Comparison of ENCODE assay signal across 9 cellular contexts in genomic region chr13:102401755-102402154, GRCh38. TPM values are rescaled to one million over a fixed set of nuclear protein-coding genes. Genes with fewer than 3 reads are reported as not detected.
DNase-seq lines count a peak whose midpoint lies in the region; ATAC-seq and TF ChIP-seq lines count a peak whose summit lies in the region.
"Had no signal": no experiment of that assay in that cellular context is flagged by ENCODE, and none has a peak within 500 bp of the region (broad histone marks: within the 10 kb centered on the region; RNA-seq: fewer than 3 reads in every experiment).

Gene FGF14 (minus strand): TSS chr13:102402048.

- POLR2A ChIA-PET in naive thymus-derived CD4-positive, alpha-beta T cell (lab: Charles Lee) = no interaction called here

- H3K27me3 Mint-ChIP-seq in naive thymus-derived CD4-positive, alpha-beta T cell = peaks cover 62 to 72% (median 66%) of the 10 kb centered on the region in 5 donors

- no peak for TF ChIP-seq CTCF in heart left ventricle (IDR thresholded peaks at IDR 0.05)

- no peaks in the 10 kb centered on the region for H3K36me3 ChIP-seq in heart left ventricle
- no peaks in the 10 kb centered on the region for H3K36me3 ChIP-seq in effector memory CD4-positive, alpha-beta T cell (ENCODE audit: control insufficient read depth, insufficient read depth, low read length)
- H3K36me3 ChIP-seq in naive thymus-derived CD4-positive, alpha-beta T cell (ENCODE audit: control insufficient read depth in 2 of 3, insufficient read depth in 3 of 3, low read length in 3 of 3) = no peaks in the 10 kb centered on the region

- peaks cover 17 to 38% (median 27%) of the 10 kb centered on the region in 7 donors for H3K4me1 Mint-ChIP-seq in naive thymus-derived CD4-positive, alpha-beta T cell

- peaks cover 0 to 47% (median 11%) of the 10 kb centered on the region in 9 donors for H3K27me3 ChIP-seq in heart left ventricle
- H3K27me3 ChIP-seq in effector memory CD4-positive, alpha-beta T cell (replicated peaks; ENCODE audit: control insufficient read depth, insufficient read depth, low read length, poor library complexity, severe bottlenecking) = peaks cover 31% of the 10 kb centered on the region
- H3K27me3 ChIP-seq in naive thymus-derived CD4-positive, alpha-beta T cell (ENCODE audit: control insufficient read depth in 2 of 2, insufficient read depth in 2 of 2, low read length in 2 of 2) = peaks cover 0 to 32% of the 10 kb centered on the region in 2 donors

- DNase-seq in heart left ventricle = no peak
- DNase-seq in left cardiac atrium = no peak
- no peak for DNase-seq in effector memory CD4-positive, alpha-beta T cell
- DNase-seq in naive thymus-derived CD4-positive, alpha-beta T cell = no peak
- no peak for DNase-seq in activated gamma-delta T cell treated with Interleukin-2 at 50 U/mL for 16 hours
- no peak for DNase-seq in stimulated activated CD4-positive, alpha-beta T cell treated with anti-CD3 and anti-CD28 coated beads, Interleukin-4, amount 100 ng/mL, for 1 hour
- DNase-seq: NCI-H1417 had no signal

- CTCF ChIA-PET in naive thymus-derived CD4-positive, alpha-beta T cell (lab: Charles Lee) = no interaction called here

- H3K9me3 ChIP-seq in heart left ventricle = no peaks in the 10 kb centered on the region
- no peaks in the 10 kb centered on the region for H3K9me3 ChIP-seq in effector memory CD4-positive, alpha-beta T cell (ENCODE audit: control insufficient read depth, low read length)
- H3K9me3 ChIP-seq in naive thymus-derived CD4-positive, alpha-beta T cell (ENCODE audit: control insufficient read depth in 2 of 3, low read length in 3 of 3) = no peaks in the 10 kb centered on the region

- intact Hi-C loops in heart left ventricle (cut with DNase I) = loop anchor here in 1 of 10 donors (5.0 kb wide), 2 partner anchors 56 to 459 kb away; no protein-coding TSS in a partner anchor
- intact Hi-C loops in left cardiac atrium (cut with DNase I) = loop anchor here in 1 of 2 donors (10.0 kb wide), 1 partner anchor 257 kb away; no protein-coding TSS in a partner anchor
- intact Hi-C loops in naive thymus-derived CD4-positive, alpha-beta T cell (cut with micrococcal nuclease) = loop anchor here in 1 of 2 donors (1.0 kb wide), 1 partner anchor 7 kb away; no protein-coding TSS in a partner anchor

- H3K4me3 ChIP-seq in heart left ventricle = peak within 1 kb of the TSS; percentile 45 to 73 (median 62)
- H3K4me3 ChIP-seq in effector memory CD4-positive, alpha-beta T cell (ENCODE audit: insufficient read depth, low read depth, low read length, poor library complexity, severe bottlenecking) = peak within 1 kb of the TSS; percentile 54
- H3K4me3 ChIP-seq in naive thymus-derived CD4-positive, alpha-beta T cell (ENCODE audit: low read length) = peak within 1 kb of the TSS; percentile 33

- peaks cover 0 to 6% (median 0%) of the 10 kb centered on the region in 11 donors for H3K9me3 Mint-ChIP-seq in naive thymus-derived CD4-positive, alpha-beta T cell

- peaks cover 0 to 30% (median 0%) of the 10 kb centered on the region in 12 donors for H3K4me1 ChIP-seq in heart left ventricle
- peaks cover 28% of the 10 kb centered on the region for H3K4me1 ChIP-seq in effector memory CD4-positive, alpha-beta T cell (ENCODE audit: control insufficient read depth, insufficient read depth, low read length, poor library complexity, severe bottlenecking)
- peaks cover 0 to 20% of the 10 kb centered on the region in 2 donors for H3K4me1 ChIP-seq in naive thymus-derived CD4-positive, alpha-beta T cell (ENCODE audit: control insufficient read depth in 2 of 2, insufficient read depth in 2 of 2, low read length in 2 of 2)

- H3K36me3 Mint-ChIP-seq in naive thymus-derived CD4-positive, alpha-beta T cell = no peaks in the 10 kb centered on the region

- H3K27ac Mint-ChIP-seq in naive thymus-derived CD4-positive, alpha-beta T cell = peak within 1 kb of the TSS in 2 of 9 donors; percentile 57 to 86

- TF ChIP-seq POLR2A in heart left ventricle (IDR thresholded peaks at IDR 0.05) = no peak

- H3K4me3 Mint-ChIP-seq in naive thymus-derived CD4-positive, alpha-beta T cell = peak within 1 kb of the TSS; percentile 67 to 84 (median 81)

- peak within 1 kb of the TSS in 6 of 12 donors; percentile 2 to 73 (median 50) for H3K27ac ChIP-seq in heart left ventricle
- no peak within 1 kb of the TSS for H3K27ac ChIP-seq in effector memory CD4-positive, alpha-beta T cell (ENCODE audit: insufficient read depth, low read length, poor library complexity, severe bottlenecking)
- no peak within 1 kb of the TSS for H3K27ac ChIP-seq in naive thymus-derived CD4-positive, alpha-beta T cell (ENCODE audit: low read depth, low read length)

- WGBS in heart left ventricle, 4 donors = 12 to 17% (median 13%) methylated on average over 5 of the region's 5 CpGs

- ATAC-seq in heart left ventricle (peak in 1 of 4 donors; percentile 4), left cardiac atrium (no peak), HG03571 (IDR thresholded peaks at IDR 0.05; ENCODE audit: unreplicated experiment) (no peak), GM21515 (IDR thresholded peaks at IDR 0.05; ENCODE audit: unreplicated experiment) (no peak)
- no peak for ATAC-seq in naive thymus-derived CD4-positive, alpha-beta T cell

RNA-seq across cellular contexts. Expression of gene FGF14, which starts in this region (rescaled TPM):
- 1 to 10 TPM; 1.3 to 6.3 (median 4.6) TPM for total RNA-seq in heart left ventricle
- under 1 TPM; 0.14 to 0.80 TPM for polyA plus RNA-seq in heart left ventricle
- 1 to 10 TPM; 1.3 to 3.7 TPM for total RNA-seq in left cardiac atrium
- not detected for total RNA-seq in naive thymus-derived CD4-positive, alpha-beta T cell
- not detected for polyA plus RNA-seq in naive thymus-derived CD4-positive, alpha-beta T cell
